26 cellular contexts compared by ENCODE assay signal in genomic region chr17:50356892-50357510, GRCh38. TPM values are rescaled to one million over a fixed set of nuclear protein-coding genes. Genes with fewer than 3 reads are reported as not detected.
DNase-seq lines count a peak whose midpoint lies in the region; ATAC-seq, FAIRE-seq and TF ChIP-seq lines count a peak whose summit lies in the region.
"Had no signal": no experiment of that assay in that cellular context is flagged by ENCODE, and none has a peak within 500 bp of the region (broad histone marks: within the 10 kb centered on the region; RNA-seq: fewer than 3 reads in every experiment).

No MANE protein-coding gene starts in this region.

- H3K27ac Mint-ChIP-seq in activated CD8-positive, alpha-beta memory T cell treated with anti-CD3 and anti-CD28 coated beads, Interleukin-2, amount 10 ng/mL, durations not matched to agents 7 days and 5 days: no peak overlapping the region
- no peak overlapping the region for H3K27ac Mint-ChIP-seq in activated naive CD8-positive, alpha-beta T cell treated with anti-CD3 and anti-CD28 coated beads, Interleukin-2, amount 10 ng/mL, durations not matched to agents 7 days and 5 days
- no peak overlapping the region for H3K27ac Mint-ChIP-seq in activated naive CD8-positive, alpha-beta T cell treated with anti-CD3 and anti-CD28 coated beads, Interleukin-2, amount 50 U/mL, for 24 hours
- H3K27ac Mint-ChIP-seq: B cell; CD8-positive, alpha-beta memory T cell had no signal

- no peak for TF ChIP-seq CTCF in HepG2 (CRISPR knock-in tag; IDR thresholded peaks at IDR 0.05)
- TF ChIP-seq CTCF in stomach (IDR thresholded peaks at IDR 0.05): no peak

- WGBS in HepG2 (ENCODE audit: low lambda C conversion rate): 93% methylated on average over 8 of the region's 12 CpGs
- WGBS in stomach, 5 donors: 90 to 94% (median 92%) methylated on average over 12 of the region's 12 CpGs

- no peak for TF ChIP-seq POLR2A in HepG2 (IDR thresholded peaks at IDR 0.05; ENCODE audit: insufficient read depth in 1 of 2, low read depth in 2 of 2, low read length in 2 of 2)
- no peak for TF ChIP-seq POLR2A in stomach (IDR thresholded peaks at IDR 0.05)

- H2AFZ ChIP-seq in HepG2 (ENCODE audit: low read length): no peak overlapping the region
- H2AFZ ChIP-seq: PC-9 had no signal

- BruUV-seq in HepG2 (replicated peaks; lab: Mats Ljungman, UMichigan): no TSS peak

- H3K27ac ChIP-seq in HepG2 (ENCODE audit: extremely low read length, insufficient read depth, low read length) (no peak overlapping the region), stomach (peak overlapping the region in 2 of 5 donors; percentile 5 to 20)
- H3K27ac ChIP-seq: 22Rv1, C4-2B, HL-60, PC-9 had no signal

- no peak for ATAC-seq in activated CD8-positive, alpha-beta memory T cell treated with anti-CD3 and anti-CD28 coated beads, Interleukin-2, amount 10 ng/mL, durations not matched to agents 7 days and 5 days
- ATAC-seq in activated naive CD8-positive, alpha-beta T cell treated with anti-CD3 and anti-CD28 coated beads, Interleukin-2, amount 10 ng/mL, durations not matched to agents 7 days and 5 days (ENCODE audit: low read depth): no peak
- ATAC-seq in activated naive CD8-positive, alpha-beta T cell treated with anti-CD3 and anti-CD28 coated beads, Interleukin-2, amount 50 U/mL, for 24 hours: no peak
- ATAC-seq in HepG2: no peak
- ATAC-seq in HG02763 (IDR thresholded peaks at IDR 0.05; ENCODE audit: unreplicated experiment): no peak
- ATAC-seq: HCT116 had no signal

- intact Hi-C loops in HepG2 (cut with micrococcal nuclease; ENCODE audit: unreplicated experiment) (no loop called here), stomach (cut with DNase I; ENCODE audit: low total_unique reads) (no loop called here)

- no peak overlapping the region for H3K4me3 Mint-ChIP-seq in activated CD8-positive, alpha-beta memory T cell treated with anti-CD3 and anti-CD28 coated beads, Interleukin-2, amount 10 ng/mL, durations not matched to agents 7 days and 5 days
- H3K4me3 Mint-ChIP-seq in activated naive CD8-positive, alpha-beta T cell treated with anti-CD3 and anti-CD28 coated beads, Interleukin-2, amount 10 ng/mL, durations not matched to agents 7 days and 5 days: no peak overlapping the region
- H3K4me3 Mint-ChIP-seq in activated naive CD8-positive, alpha-beta T cell treated with anti-CD3 and anti-CD28 coated beads, Interleukin-2, amount 50 U/mL, for 24 hours: no peak overlapping the region
- H3K4me3 Mint-ChIP-seq: B cell had no signal

- no peak for TF ChIP-seq RAD21 in HepG2 (CRISPR knock-in tag; IDR thresholded peaks at IDR 0.05)

- DNase-seq in activated CD8-positive, alpha-beta memory T cell treated with anti-CD3 and anti-CD28 coated beads, Interleukin-2, amount 10 ng/mL, durations not matched to agents 7 days and 5 days: peak; percentile 37
- DNase-seq in activated CD8-positive, alpha-beta memory T cell treated with anti-CD3 and anti-CD28 coated beads for 24 hours: no peak
- DNase-seq in activated naive CD8-positive, alpha-beta T cell treated with anti-CD3 and anti-CD28 coated beads, Interleukin-2, amount 10 ng/mL, durations not matched to agents 7 days and 5 days: peak; percentile 25
- no peak for DNase-seq in activated naive CD8-positive, alpha-beta T cell treated with anti-CD3 and anti-CD28 coated beads, Interleukin-2, amount 50 U/mL, for 24 hours
- DNase-seq in HepG2 (ENCODE audit: low spot score): no peak
- DNase-seq in stomach: peak; percentile 15
- DNase-seq in middle frontal gyrus (ENCODE audit: extremely low spot score, low spot score): no peak
- DNase-seq: CD8-positive, alpha-beta memory T cell; DMS 273 treated with DMSO at 0.1 percent for 48 hours; DMS79 treated with DMSO at 0.1 percent for 48 hours; GF-D8; Kasumi-1; NCI-H1092 treated with DMSO at 0.1 percent for 48 hours; NCI-H146; NCI-H1930; NCI-H526 treated with DMSO at 0.1 percent for 48 hours; SHP77 had no signal

- in situ Hi-C loops in HepG2 (cut with HindIII; ENCODE audit: extremely low pct_ligation_motif_present, low pct_unique_long_range_greater_than_20kb): no loop called here

- H3K4me1 ChIP-seq in HepG2 (ENCODE audit: insufficient read depth, low read length) (peaks cover 19% of the 10 kb centered on the region), stomach (peaks cover 24 to 69% (median 47%) of the 10 kb centered on the region in 4 donors)

- H3K36me3 ChIP-seq in HepG2 (replicated peaks in 1 of 2; ENCODE audit: control insufficient read depth in 1 of 2, insufficient read depth in 2 of 2, low read length in 2 of 2): peaks cover 35 to 56% of the 10 kb centered on the region in 2 experiments
- peaks cover 64 to 96% (median 93%) of the 10 kb centered on the region in 4 donors for H3K36me3 ChIP-seq in stomach

- H4K20me1 ChIP-seq in HepG2 (ENCODE audit: insufficient read depth, low read length): no peaks in the 10 kb centered on the region

- POLR2A ChIA-PET in activated naive CD8-positive, alpha-beta T cell treated with anti-CD3 and anti-CD28 coated beads, Interleukin-2, amount 10 ng/mL, durations not matched to agents 7 days and 5 days (lab: Charles Lee): no interaction called here
- POLR2A ChIA-PET in HepG2 (lab: Yijun Ruan, JAX): no interaction called here

- H3K27me3 ChIP-seq in HepG2 (ENCODE audit: control insufficient read depth in 1 of 2, insufficient read depth in 2 of 2, low read length in 2 of 2): no peaks in the 10 kb centered on the region
- H3K27me3 ChIP-seq in stomach: no peaks in the 10 kb centered on the region

- H3K27me3 Mint-ChIP-seq in activated CD8-positive, alpha-beta memory T cell treated with anti-CD3 and anti-CD28 coated beads, Interleukin-2, amount 10 ng/mL, durations not matched to agents 7 days and 5 days: no peaks in the 10 kb centered on the region
- no peaks in the 10 kb centered on the region for H3K27me3 Mint-ChIP-seq in activated naive CD8-positive, alpha-beta T cell treated with anti-CD3 and anti-CD28 coated beads, Interleukin-2, amount 10 ng/mL, durations not matched to agents 7 days and 5 days
- H3K27me3 Mint-ChIP-seq in activated naive CD8-positive, alpha-beta T cell treated with anti-CD3 and anti-CD28 coated beads, Interleukin-2, amount 50 U/mL, for 24 hours: no peaks in the 10 kb centered on the region
- H3K27me3 Mint-ChIP-seq: B cell; CD8-positive, alpha-beta memory T cell had no signal

- H3K79me2 ChIP-seq in HepG2 (ENCODE audit: insufficient read depth, low read length): no peaks in the 10 kb centered on the region

- H3K4me1 Mint-ChIP-seq in activated CD8-positive, alpha-beta memory T cell treated with anti-CD3 and anti-CD28 coated beads, Interleukin-2, amount 10 ng/mL, durations not matched to agents 7 days and 5 days: peaks cover 12% of the 10 kb centered on the region
- H3K4me1 Mint-ChIP-seq in activated naive CD8-positive, alpha-beta T cell treated with anti-CD3 and anti-CD28 coated beads, Interleukin-2, amount 10 ng/mL, durations not matched to agents 7 days and 5 days: peaks cover 6% of the 10 kb centered on the region
- H3K4me1 Mint-ChIP-seq in activated naive CD8-positive, alpha-beta T cell treated with anti-CD3 and anti-CD28 coated beads, Interleukin-2, amount 50 U/mL, for 24 hours: peaks cover 2% of the 10 kb centered on the region

- H3K36me3 Mint-ChIP-seq in activated CD8-positive, alpha-beta memory T cell treated with anti-CD3 and anti-CD28 coated beads, Interleukin-2, amount 10 ng/mL, durations not matched to agents 7 days and 5 days: peaks cover 8% of the 10 kb centered on the region
- H3K36me3 Mint-ChIP-seq in activated naive CD8-positive, alpha-beta T cell treated with anti-CD3 and anti-CD28 coated beads, Interleukin-2, amount 10 ng/mL, durations not matched to agents 7 days and 5 days: peaks cover 3% of the 10 kb centered on the region
- peaks cover 6% of the 10 kb centered on the region for H3K36me3 Mint-ChIP-seq in activated naive CD8-positive, alpha-beta T cell treated with anti-CD3 and anti-CD28 coated beads, Interleukin-2, amount 50 U/mL, for 24 hours (ENCODE audit: low read depth)

- H3K4me2 ChIP-seq in HepG2 (ENCODE audit: low read depth, low read length): no peak overlapping the region
- H3K4me2 ChIP-seq: PC-9 had no signal

- H3K4me3 ChIP-seq in HepG2 (replicated peaks in 1 of 3; ENCODE audit: insufficient read depth in 1 of 3, low read depth in 2 of 3, low read length in 3 of 3): no peak overlapping the region
- H3K4me3 ChIP-seq in stomach: no peak overlapping the region
- H3K4me3 ChIP-seq: PC-9 had no signal

- CTCF ChIA-PET in activated CD8-positive, alpha-beta memory T cell treated with anti-CD3 and anti-CD28 coated beads, Interleukin-2, amount 10 ng/mL, durations not matched to agents 7 days and 5 days (lab: Charles Lee): no interaction called here
- CTCF ChIA-PET in HepG2 (lab: Yijun Ruan, JAX; ENCODE audit: low intra/inter-chr PET ratio, low total read pairs): no interaction called here

- no peaks in the 10 kb centered on the region for H3K9me3 Mint-ChIP-seq in activated CD8-positive, alpha-beta memory T cell treated with anti-CD3 and anti-CD28 coated beads, Interleukin-2, amount 10 ng/mL, durations not matched to agents 7 days and 5 days (ENCODE audit: low read depth)
- no peaks in the 10 kb centered on the region for H3K9me3 Mint-ChIP-seq in activated naive CD8-positive, alpha-beta T cell treated with anti-CD3 and anti-CD28 coated beads, Interleukin-2, amount 10 ng/mL, durations not matched to agents 7 days and 5 days
- H3K9me3 Mint-ChIP-seq in activated naive CD8-positive, alpha-beta T cell treated with anti-CD3 and anti-CD28 coated beads, Interleukin-2, amount 50 U/mL, for 24 hours: no peaks in the 10 kb centered on the region
- H3K9me3 Mint-ChIP-seq: CD8-positive, alpha-beta memory T cell had no signal

- H3K9me3 ChIP-seq in HepG2 (ENCODE audit: low read length) (no peaks in the 10 kb centered on the region), stomach (no peaks in the 10 kb centered on the region)

- no peak for FAIRE-seq in HepG2 (lab: Jason Lieb, UNC)
- FAIRE-seq: GM12891, H1 had no signal

- no peak overlapping the region for H3K9ac ChIP-seq in HepG2 (ENCODE audit: insufficient read depth, low read depth, low read length)

- TF ChIP-seq EP300 in HepG2 (IDR thresholded peaks at IDR 0.05; ENCODE audit: low read depth in 2 of 2, low read length in 2 of 2) (no peak), HepG2 (CRISPR knock-in tag; IDR thresholded peaks at IDR 0.05; ENCODE audit: borderline replicate concordance) (no peak), stomach (IDR thresholded peaks at IDR 0.05) (no peak)

RNA-seq across cellular contexts. Expression of gene XYLT2, which starts 11.1 kb away (rescaled TPM):
- 10 to 100 TPM; 33.1 to 38.2 TPM for total RNA-seq in activated CD8-positive, alpha-beta memory T cell treated with anti-CD3 and anti-CD28 coated beads, Interleukin-2, amount 10 ng/mL, durations not matched to agents 7 days and 5 days
- 10 to 100 TPM; 29.0 to 31.9 TPM for total RNA-seq in activated naive CD8-positive, alpha-beta T cell treated with anti-CD3 and anti-CD28 coated beads, Interleukin-2, amount 10 ng/mL, durations not matched to agents 7 days and 5 days
- total RNA-seq in HepG2 (2016; rRNA removed; fragmentation: Illumina TruSeq; extraction: Trizol) (7.5 and 22.1 TPM in 2 replicates), stomach (100 to 1,000 TPM in 3 of 5 donors, 10 to 100 TPM in 2; 52.7 to 166 (median 121) TPM)
- 10.5 and 11.7 TPM in 2 replicates for total RNA-seq in HepG2 (2016; cell fraction: cytosol; rRNA removed; fragmentation: Illumina TruSeq; extraction: Trizol; ENCODE audit: low read depth)
- total RNA-seq in HepG2 (2016; cell fraction: insoluble cytoplasmic fraction; rRNA removed; fragmentation: Illumina TruSeq; extraction: Trizol): 6.2 and 23.3 TPM in 2 replicates
- total RNA-seq in HepG2 (2016; cell fraction: membrane; rRNA removed; fragmentation: Illumina TruSeq; extraction: Trizol): 9.8 and 10.1 TPM in 2 replicates
- 20.2 and 23.1 TPM in 2 replicates for total RNA-seq in HepG2 (2016; cell fraction: nucleus; rRNA removed; fragmentation: Illumina TruSeq; extraction: Trizol)
- polyA plus RNA-seq in HepG2 (2011; rRNA removed) (17.0 and 22.7 TPM in 2 replicates), stomach (100 to 1,000 TPM in 1 of 3 donors, 10 to 100 TPM in 2; 57.4 to 134 (median 72.5) TPM)
- polyA plus RNA-seq in HepG2 (2011; cell fraction: cytosol; rRNA removed): 9.6 and 15.4 TPM in 2 replicates
- polyA plus RNA-seq in HepG2 (2011; cell fraction: nucleus; rRNA removed): 39.0 and 41.1 TPM in 2 replicates
- polyA plus RNA-seq in HepG2 (2012): 13.3 and 17.4 TPM in 2 replicates
- polyA plus RNA-seq in HepG2 (2016; cell fraction: cytosol; fragmentation: Illumina TruSeq; extraction: Trizol; ENCODE audit: low read depth): 1.4 and 1.5 TPM in 2 replicates
- polyA plus RNA-seq in HepG2 (2016; cell fraction: insoluble cytoplasmic fraction; fragmentation: Illumina TruSeq; extraction: Trizol; ENCODE audit: low read depth): 4.9 and 6.1 TPM in 2 replicates
- polyA plus RNA-seq in HepG2 (2016; cell fraction: membrane; fragmentation: Illumina TruSeq; extraction: Trizol; ENCODE audit: low read depth): 2.1 and 2.5 TPM in 2 replicates
- 37.4 and 38.2 TPM in 2 replicates for polyA plus RNA-seq in HepG2 (2016; cell fraction: nucleus; fragmentation: Illumina TruSeq; extraction: Trizol; ENCODE audit: insufficient read depth, low read depth)
- 34.0 and 72.4 TPM in 2 replicates for polyA minus RNA-seq in HepG2 (2011; rRNA and poly(A)+ RNA removed; ENCODE audit: low replicate concordance)
- polyA minus RNA-seq in HepG2 (2011; cell fraction: cytosol; rRNA and poly(A)+ RNA removed): 22.9 and 27.6 TPM in 2 replicates
- 14.0 and 16.7 TPM in 2 replicates for polyA minus RNA-seq in HepG2 (2011; cell fraction: nucleus; rRNA and poly(A)+ RNA removed)

RNA-seq across cellular contexts. Expression of gene MRPL27, which starts 16.0 kb away (rescaled TPM):
- total RNA-seq in activated CD8-positive, alpha-beta memory T cell treated with anti-CD3 and anti-CD28 coated beads, Interleukin-2, amount 10 ng/mL, durations not matched to agents 7 days and 5 days: 10 to 100 TPM; 65.7 to 81.8 TPM
- 10 to 100 TPM; 49.6 to 51.0 TPM for total RNA-seq in activated naive CD8-positive, alpha-beta T cell treated with anti-CD3 and anti-CD28 coated beads, Interleukin-2, amount 10 ng/mL, durations not matched to agents 7 days and 5 days
- total RNA-seq in HepG2 (2016; rRNA removed; fragmentation: Illumina TruSeq; extraction: Trizol) (217 and 294 TPM in 2 replicates), stomach (10 to 100 TPM; 25.0 to 67.7 (median 44.4) TPM)
- 159 and 163 TPM in 2 replicates for total RNA-seq in HepG2 (2016; cell fraction: cytosol; rRNA removed; fragmentation: Illumina TruSeq; extraction: Trizol; ENCODE audit: low read depth)
- 225 and 322 TPM in 2 replicates for total RNA-seq in HepG2 (2016; cell fraction: insoluble cytoplasmic fraction; rRNA removed; fragmentation: Illumina TruSeq; extraction: Trizol)
- 113 and 118 TPM in 2 replicates for total RNA-seq in HepG2 (2016; cell fraction: membrane; rRNA removed; fragmentation: Illumina TruSeq; extraction: Trizol)
- total RNA-seq in HepG2 (2016; cell fraction: nucleus; rRNA removed; fragmentation: Illumina TruSeq; extraction: Trizol): 94.1 and 102 TPM in 2 replicates
- polyA plus RNA-seq in HepG2 (2011; rRNA removed) (131 and 137 TPM in 2 replicates), stomach (100 to 1,000 TPM; 175 to 258 (median 219) TPM)
- polyA plus RNA-seq in HepG2 (2011; cell fraction: cytosol; rRNA removed): 178 and 188 TPM in 2 replicates
- polyA plus RNA-seq in HepG2 (2011; cell fraction: nucleus; rRNA removed): 65.8 and 77.3 TPM in 2 replicates
- 92.3 and 97.7 TPM in 2 replicates for polyA plus RNA-seq in HepG2 (2012)
- 113 and 115 TPM in 2 replicates for polyA plus RNA-seq in HepG2 (2016; cell fraction: cytosol; fragmentation: Illumina TruSeq; extraction: Trizol; ENCODE audit: low read depth)
- 260 and 314 TPM in 2 replicates for polyA plus RNA-seq in HepG2 (2016; cell fraction: insoluble cytoplasmic fraction; fragmentation: Illumina TruSeq; extraction: Trizol; ENCODE audit: low read depth)
- polyA plus RNA-seq in HepG2 (2016; cell fraction: membrane; fragmentation: Illumina TruSeq; extraction: Trizol; ENCODE audit: low read depth): 75.9 and 83.5 TPM in 2 replicates
- 124 and 142 TPM in 2 replicates for polyA plus RNA-seq in HepG2 (2016; cell fraction: nucleus; fragmentation: Illumina TruSeq; extraction: Trizol; ENCODE audit: insufficient read depth, low read depth)
- 68.9 and 78.1 TPM in 2 replicates for polyA minus RNA-seq in HepG2 (2011; rRNA and poly(A)+ RNA removed; ENCODE audit: low replicate concordance)
- polyA minus RNA-seq in HepG2 (2011; cell fraction: cytosol; rRNA and poly(A)+ RNA removed): 21.0 and 23.5 TPM in 2 replicates
- 83.2 and 89.1 TPM in 2 replicates for polyA minus RNA-seq in HepG2 (2011; cell fraction: nucleus; rRNA and poly(A)+ RNA removed)

RNA-seq across cellular contexts. Expression of gene EME1, which starts 16.0 kb away (rescaled TPM):
- 10 to 100 TPM; 34.0 to 40.8 TPM for total RNA-seq in activated CD8-positive, alpha-beta memory T cell treated with anti-CD3 and anti-CD28 coated beads, Interleukin-2, amount 10 ng/mL, durations not matched to agents 7 days and 5 days
- total RNA-seq in activated naive CD8-positive, alpha-beta T cell treated with anti-CD3 and anti-CD28 coated beads, Interleukin-2, amount 10 ng/mL, durations not matched to agents 7 days and 5 days: 10 to 100 TPM; 27.3 to 28.8 TPM
- total RNA-seq in HepG2 (2016; rRNA removed; fragmentation: Illumina TruSeq; extraction: Trizol) (17.3 and 24.6 TPM in 2 replicates), stomach (10 to 100 TPM in 1 of 5 donors, 1 to 10 TPM in 2, under 1 TPM in 1, not detected in 1; 0.87 to 15.8 (median 3.7) TPM)
- total RNA-seq in HepG2 (2016; cell fraction: cytosol; rRNA removed; fragmentation: Illumina TruSeq; extraction: Trizol; ENCODE audit: low read depth): 6.4 and 7.4 TPM in 2 replicates
- 17.1 and 25.6 TPM in 2 replicates for total RNA-seq in HepG2 (2016; cell fraction: insoluble cytoplasmic fraction; rRNA removed; fragmentation: Illumina TruSeq; extraction: Trizol)
- 7.7 and 8.9 TPM in 2 replicates for total RNA-seq in HepG2 (2016; cell fraction: membrane; rRNA removed; fragmentation: Illumina TruSeq; extraction: Trizol)
- total RNA-seq in HepG2 (2016; cell fraction: nucleus; rRNA removed; fragmentation: Illumina TruSeq; extraction: Trizol): 28.4 and 31.8 TPM in 2 replicates
- polyA plus RNA-seq in HepG2 (2011; rRNA removed) (13.4 and 20.7 TPM in 2 replicates), stomach (1 to 10 TPM in 2 of 3 donors, not detected in 1; 1.2 to 2.0 TPM)
- 4.7 and 7.1 TPM in 2 replicates for polyA plus RNA-seq in HepG2 (2011; cell fraction: cytosol; rRNA removed)
- 58.4 and 108 TPM in 2 replicates for polyA plus RNA-seq in HepG2 (2011; cell fraction: nucleus; rRNA removed)
- polyA plus RNA-seq in HepG2 (2012): 6.6 and 17.5 TPM in 2 replicates
- polyA plus RNA-seq in HepG2 (2016; cell fraction: cytosol; fragmentation: Illumina TruSeq; extraction: Trizol; ENCODE audit: low read depth): 1.3 and 1.6 TPM in 2 replicates
- 13.3 and 16.0 TPM in 2 replicates for polyA plus RNA-seq in HepG2 (2016; cell fraction: insoluble cytoplasmic fraction; fragmentation: Illumina TruSeq; extraction: Trizol; ENCODE audit: low read depth)
- 2.3 and 3.2 TPM in 2 replicates for polyA plus RNA-seq in HepG2 (2016; cell fraction: membrane; fragmentation: Illumina TruSeq; extraction: Trizol; ENCODE audit: low read depth)
- 65.8 and 68.9 TPM in 2 replicates for polyA plus RNA-seq in HepG2 (2016; cell fraction: nucleus; fragmentation: Illumina TruSeq; extraction: Trizol; ENCODE audit: insufficient read depth, low read depth)
- 6.9 and 17.6 TPM in 2 replicates for polyA minus RNA-seq in HepG2 (2011; rRNA and poly(A)+ RNA removed; ENCODE audit: low replicate concordance)
- polyA minus RNA-seq in HepG2 (2011; cell fraction: cytosol; rRNA and poly(A)+ RNA removed): 5.3 and 5.4 TPM in 2 replicates
- polyA minus RNA-seq in HepG2 (2011; cell fraction: nucleus; rRNA and poly(A)+ RNA removed): 14.9 and 18.7 TPM in 2 replicates

RNA-seq across cellular contexts. Expression of gene LRRC59, which starts 40.3 kb away (rescaled TPM):
- 10 to 100 TPM; 71.5 to 82.6 TPM for total RNA-seq in activated CD8-positive, alpha-beta memory T cell treated with anti-CD3 and anti-CD28 coated beads, Interleukin-2, amount 10 ng/mL, durations not matched to agents 7 days and 5 days
- total RNA-seq in activated naive CD8-positive, alpha-beta T cell treated with anti-CD3 and anti-CD28 coated beads, Interleukin-2, amount 10 ng/mL, durations not matched to agents 7 days and 5 days: 10 to 100 TPM; 45.0 to 47.1 TPM
- total RNA-seq in HepG2 (2016; rRNA removed; fragmentation: Illumina TruSeq; extraction: Trizol) (222 and 239 TPM in 2 replicates), stomach (100 to 1,000 TPM in 2 of 5 donors, 10 to 100 TPM in 3; 40.8 to 117 (median 77.1) TPM)
- 75.0 and 83.4 TPM in 2 replicates for total RNA-seq in HepG2 (2016; cell fraction: cytosol; rRNA removed; fragmentation: Illumina TruSeq; extraction: Trizol; ENCODE audit: low read depth)
- total RNA-seq in HepG2 (2016; cell fraction: insoluble cytoplasmic fraction; rRNA removed; fragmentation: Illumina TruSeq; extraction: Trizol): 213 and 234 TPM in 2 replicates
- total RNA-seq in HepG2 (2016; cell fraction: membrane; rRNA removed; fragmentation: Illumina TruSeq; extraction: Trizol): 172 and 182 TPM in 2 replicates
- total RNA-seq in HepG2 (2016; cell fraction: nucleus; rRNA removed; fragmentation: Illumina TruSeq; extraction: Trizol): 115 and 124 TPM in 2 replicates
- polyA plus RNA-seq in HepG2 (2011; rRNA removed) (87.3 and 93.2 TPM in 2 replicates), stomach (10 to 100 TPM; 32.2 to 76.7 (median 75.3) TPM)
- 57.2 and 66.4 TPM in 2 replicates for polyA plus RNA-seq in HepG2 (2011; cell fraction: cytosol; rRNA removed)
- polyA plus RNA-seq in HepG2 (2011; cell fraction: nucleus; rRNA removed): 50.6 and 58.7 TPM in 2 replicates
- 90.0 and 114 TPM in 2 replicates for polyA plus RNA-seq in HepG2 (2012)
- 59.8 and 73.7 TPM in 2 replicates for polyA plus RNA-seq in HepG2 (2016; cell fraction: cytosol; fragmentation: Illumina TruSeq; extraction: Trizol; ENCODE audit: low read depth)
- 202 and 242 TPM in 2 replicates for polyA plus RNA-seq in HepG2 (2016; cell fraction: insoluble cytoplasmic fraction; fragmentation: Illumina TruSeq; extraction: Trizol; ENCODE audit: low read depth)
- polyA plus RNA-seq in HepG2 (2016; cell fraction: membrane; fragmentation: Illumina TruSeq; extraction: Trizol; ENCODE audit: low read depth): 104 and 113 TPM in 2 replicates
- 152 and 155 TPM in 2 replicates for polyA plus RNA-seq in HepG2 (2016; cell fraction: nucleus; fragmentation: Illumina TruSeq; extraction: Trizol; ENCODE audit: insufficient read depth, low read depth)
- polyA minus RNA-seq in HepG2 (2011; rRNA and poly(A)+ RNA removed; ENCODE audit: low replicate concordance): 159 and 165 TPM in 2 replicates
- 74.4 and 77.8 TPM in 2 replicates for polyA minus RNA-seq in HepG2 (2011; cell fraction: cytosol; rRNA and poly(A)+ RNA removed)
- 73.0 and 88.5 TPM in 2 replicates for polyA minus RNA-seq in HepG2 (2011; cell fraction: nucleus; rRNA and poly(A)+ RNA removed)

Comparison
In these comparisons a context has a peak if more than half of its experiments do, and no peak if none do; other contexts are left out.
1. DNase-seq: peak in activated CD8-positive, alpha-beta memory T cell treated with anti-CD3 and anti-CD28 coated beads, Interleukin-2, amount 10 ng/mL, durations not matched to agents 7 days and 5 days (single experiment), activated naive CD8-positive, alpha-beta T cell treated with anti-CD3 and anti-CD28 coated beads, Interleukin-2, amount 10 ng/mL, durations not matched to agents 7 days and 5 days (single experiment) and stomach (single experiment); none in activated CD8-positive, alpha-beta memory T cell treated with anti-CD3 and anti-CD28 coated beads for 24 hours (single experiment), activated naive CD8-positive, alpha-beta T cell treated with anti-CD3 and anti-CD28 coated beads, Interleukin-2, amount 50 U/mL, for 24 hours (single experiment), HepG2 (single experiment) and middle frontal gyrus (single experiment).